ENCODE assay signal across 29 cellular contexts in genomic region chr5:171123417-171123816, GRCh38.
"Had no signal": no experiment of that assay in that cellular context is flagged by ENCODE, and none has a peak within 500 bp of the region (broad histone marks: within the 10 kb centered on the region; RNA-seq: fewer than 3 reads in every experiment).

No MANE protein-coding gene starts in this region.

- H3K9me3 ChIP-seq: ovary, psoas muscle, right lobe of liver, stomach, thoracic aorta, thyroid gland, upper lobe of left lung, vagina had no signal

- H3K27me3 ChIP-seq: neural progenitor cell, ovary, right lobe of liver, stomach, thyroid gland, tibial nerve, upper lobe of left lung, vagina had no signal

- H3K9ac ChIP-seq: neural progenitor cell, parathyroid adenoma had no signal

- FAIRE-seq: urothelium cell line had no signal

- H3K4me2 ChIP-seq: neural progenitor cell, smooth muscle cell had no signal

- H3K79me2 ChIP-seq: parathyroid adenoma had no signal

- H3K36me3 Mint-ChIP-seq: stimulated activated memory B cell treated with anti-CD40 and anti-IgM and Interleukin-4, amounts not matched to agents 10 μg/mL and 1 μg/mL and 100 μg/mL, for 72 hours had no signal

- H3K27ac ChIP-seq: neural progenitor cell, ovary, parathyroid adenoma, psoas muscle, right lobe of liver, skin epidermis, spleen, stomach, thoracic aorta, thyroid gland, tibial nerve, upper lobe of left lung, vagina had no signal

- H3K4me1 ChIP-seq: neural progenitor cell, parathyroid adenoma, psoas muscle, right lobe of liver, spleen, stomach, thyroid gland, tibial nerve, upper lobe of left lung, vagina had no signal

- DNase-seq: natural killer cell; occipital lobe; ovary; psoas muscle; right cardiac atrium; spleen; stimulated activated CD4-positive, alpha-beta T cell treated with anti-CD3 and anti-CD28 coated beads, Interleukin-12 subunit alpha, Interleukin-12 subunit beta, amount 100 ng/mL, for 4 hours; stimulated activated CD4-positive, alpha-beta T cell treated with anti-CD3 and anti-CD28 coated beads, Interleukin-1b, Interleukin-23, amount 100 ng/mL, for 48 hours; stimulated activated CD4-positive, alpha-beta T cell treated with anti-CD3 and anti-CD28 coated beads, Interleukin-4, amount 100 ng/mL, for 1 hour; stimulated activated CD4-positive, alpha-beta T cell treated with anti-CD3 and anti-CD28 coated beads, Interleukin-4, amount 100 ng/mL, for 4 hours; stimulated activated CD8-positive, alpha-beta memory T cell treated with anti-CD3 and anti-CD28 coated beads, Interleukin-4, amount 100 ng/mL, for 48 hours; stimulated activated naive CD4-positive, alpha-beta T cell; stomach; thyroid gland; trophoblast cell; upper lobe of left lung had no signal

- H3K36me3 ChIP-seq: neural progenitor cell, ovary, right lobe of liver, spleen, stomach, thoracic aorta, thyroid gland, tibial nerve, upper lobe of left lung, vagina had no signal

- H3K27ac Mint-ChIP-seq: natural killer cell; nephron; neural progenitor cell; progenitor cell of endocrine pancreas; stimulated activated memory B cell treated with anti-CD40 and anti-IgM and Interleukin-4, amounts not matched to agents 10 μg/mL and 1 μg/mL and 100 μg/mL, for 72 hours; stimulated activated naive CD8-positive, alpha-beta T cell treated with anti-CD3 and anti-CD28 coated beads, Interleukin-15, Interleukin-2, amounts not matched to agents 100 ng/mL and 50 ng/mL, for 24 hours had no signal

- H3K4me3 ChIP-seq: neural progenitor cell, ovary, psoas muscle, right lobe of liver, skin epidermis, smooth muscle cell, spleen, stomach, thoracic aorta, thyroid gland, tibial nerve, upper lobe of left lung, vagina had no signal

- H2AFZ ChIP-seq: neural progenitor cell, parathyroid adenoma had no signal

- ATAC-seq: psoas muscle; right cardiac atrium; right lobe of liver; stimulated activated memory B cell treated with anti-CD40 and anti-IgM and Interleukin-4, amounts not matched to agents 10 μg/mL and 1 μg/mL and 100 μg/mL, for 72 hours had no signal
